ENCODE assay signal across 9 cellular contexts in genomic region chr3:19348929-19349564, GRCh38.
DNase-seq lines count a peak whose midpoint lies in the region; ATAC-seq, FAIRE-seq and TF ChIP-seq lines count a peak whose summit lies in the region.
"Had no signal": no experiment of that assay in that cellular context is flagged by ENCODE, and none has a peak within 500 bp of the region (broad histone marks: within the 10 kb centered on the region; RNA-seq: fewer than 3 reads in every experiment).

No MANE protein-coding gene starts in this region.

- H3K9me3 Mint-ChIP-seq in activated naive CD4-positive, alpha-beta T cell treated with anti-CD3 and anti-CD28 coated beads, Interleukin-2, amount 50 U/mL, for 72 hours, result no peaks in the 10 kb centered on the region
- peaks cover 9% of the 10 kb centered on the region for H3K9me3 Mint-ChIP-seq in memory B cell

- H3K27ac ChIP-seq in Karpas-422 (ENCODE audit: low read length), result no peak overlapping the region
- H3K27ac ChIP-seq in body of pancreas, result no peak overlapping the region

- H3K27me3 ChIP-seq in Karpas-422 (ENCODE audit: low read length), result no peaks in the 10 kb centered on the region
- H3K27me3 ChIP-seq in body of pancreas, result no peaks in the 10 kb centered on the region

- no peak overlapping the region for H3K4me2 ChIP-seq in Karpas-422 (ENCODE audit: low read depth, low read length, poor library complexity, severe bottlenecking)

- H3K4me1 ChIP-seq in Karpas-422 (ENCODE audit: low read length), result peaks cover 11% of the 10 kb centered on the region
- H3K4me1 ChIP-seq in body of pancreas, result no peaks in the 10 kb centered on the region

- no peak for FAIRE-seq in H54 (lab: Jason Lieb, UNC)
- FAIRE-seq: colon had no signal

- H3K4me3 Mint-ChIP-seq in memory B cell, result peak overlapping the region; percentile 90

- TF ChIP-seq POLR2A in body of pancreas (IDR thresholded peaks at IDR 0.05), result no peak
- TF ChIP-seq POLR2A in H54 (IDR thresholded peaks at IDR 0.05; ENCODE audit: low read depth, low read length), result no peak

- no peak overlapping the region for H3K27ac Mint-ChIP-seq in activated naive CD4-positive, alpha-beta T cell treated with anti-CD3 and anti-CD28 coated beads, Interleukin-2, amount 50 U/mL, for 72 hours
- H3K27ac Mint-ChIP-seq in memory B cell, result peak overlapping the region; percentile 97

- ATAC-seq in activated naive CD4-positive, alpha-beta T cell treated with anti-CD3 and anti-CD28 coated beads, Interleukin-2, amount 50 U/mL, for 72 hours, result peak; percentile 46 to 61
- ATAC-seq in GM21737 (IDR thresholded peaks at IDR 0.05; ENCODE audit: unreplicated experiment) (peak; percentile 74), body of pancreas (no peak), memory B cell (ENCODE audit: low read depth) (peak; percentile 45)

- H3K4me3 ChIP-seq in Karpas-422 (ENCODE audit: low read length) (no peak overlapping the region), body of pancreas (no peak overlapping the region)

- peaks cover 36% of the 10 kb centered on the region for H3K4me1 Mint-ChIP-seq in memory B cell

- no peaks in the 10 kb centered on the region for H3K36me3 Mint-ChIP-seq in activated naive CD4-positive, alpha-beta T cell treated with anti-CD3 and anti-CD28 coated beads, Interleukin-2, amount 50 U/mL, for 72 hours
- peaks cover 28% of the 10 kb centered on the region for H3K36me3 Mint-ChIP-seq in memory B cell

- H3K9me3 ChIP-seq in Karpas-422 (ENCODE audit: low read length) (no peaks in the 10 kb centered on the region), body of pancreas (no peaks in the 10 kb centered on the region)

- DNase-seq in activated naive CD4-positive, alpha-beta T cell treated with anti-CD3 and anti-CD28 coated beads, Interleukin-2, amount 50 U/mL, for 72 hours (ENCODE audit: low spot score in 2 of 2), result no peak
- no peak for DNase-seq in activated naive CD4-positive, alpha-beta T cell (lab: John Stamatoyannopoulos, UW)
- DNase-seq in Karpas-422 (peak; percentile 75), body of pancreas (peak in 2 of 4 donors; percentile 6 to 7), memory B cell (ENCODE audit: low spot score in 2 of 2) (peak in 1 of 2 donors; percentile 34), H54 (ENCODE audit: insufficient read length, low spot score) (no peak)
- DNase-seq in activated naive CD4-positive, alpha-beta T cell treated with anti-CD3 and anti-CD28 coated beads, Interleukin-2, amount 50 U/mL, for 16 hours, result no peak

- no peak overlapping the region for H3K9ac ChIP-seq in Karpas-422 (ENCODE audit: low read length)

- peak in 6 of 7 experiments; percentile 48 to 84 (median 58) for TF ChIP-seq CTCF in body of pancreas (IDR thresholded peaks at IDR 0.05)

- 22 to 25% methylated on average over 5 of the region's 5 CpGs for WGBS in body of pancreas, 2 donors

- H3K36me3 ChIP-seq in Karpas-422 (ENCODE audit: insufficient read depth, low read length), result no peaks in the 10 kb centered on the region
- H3K36me3 ChIP-seq in body of pancreas (replicated peaks in 1 of 2; ENCODE audit: insufficient read depth in 1 of 2, low read depth in 2 of 2), result no peaks in the 10 kb centered on the region

- H2AFZ ChIP-seq in Karpas-422 (ENCODE audit: low read length), result no peak overlapping the region

- no peaks in the 10 kb centered on the region for H4K20me1 ChIP-seq in Karpas-422 (ENCODE audit: insufficient read depth, low read depth, low read length)

- H3K27me3 Mint-ChIP-seq in memory B cell, result no peaks in the 10 kb centered on the region

- intact Hi-C loops in body of pancreas (cut with DNase I), result no loop called here

- H3K9me2 ChIP-seq in Karpas-422 (replicated peaks; ENCODE audit: insufficient read depth, low read length), result no peaks in the 10 kb centered on the region

- H3K79me2 ChIP-seq in Karpas-422 (ENCODE audit: low read length), result no peaks in the 10 kb centered on the region
